8 cellular contexts compared by ENCODE assay signal in the genomic region with DNA sequence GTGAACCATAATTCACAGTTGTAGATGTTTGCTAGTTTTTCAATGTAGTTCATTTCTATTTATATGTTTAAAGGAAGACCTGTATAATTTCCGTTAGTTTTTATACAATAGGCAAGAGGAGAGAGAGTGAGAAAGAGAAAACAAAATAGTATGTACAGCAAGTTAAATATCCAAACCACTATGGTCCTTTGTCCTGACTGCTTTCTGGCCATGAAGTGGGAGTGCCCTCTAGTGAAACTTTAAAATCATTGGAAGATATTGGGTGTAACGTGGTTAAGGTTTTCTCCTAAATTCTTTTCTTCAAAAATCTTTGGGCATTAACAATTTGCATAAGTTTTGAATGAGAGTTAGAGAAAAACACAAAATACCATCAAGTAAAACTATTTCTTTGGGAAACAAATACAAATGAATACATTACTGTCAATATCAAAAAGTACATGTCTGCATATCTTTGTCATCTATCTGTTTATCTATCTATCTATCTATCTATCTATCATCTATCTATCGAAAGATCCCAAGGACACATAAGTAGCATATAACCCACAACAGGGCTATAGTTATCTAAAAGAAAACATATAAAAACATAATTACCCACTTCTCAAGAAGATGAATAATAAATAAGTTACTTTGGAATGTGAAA.
DNase-seq lines count a peak whose midpoint lies in the region; ATAC-seq and TF ChIP-seq lines count a peak whose summit lies in the region.

No MANE protein-coding gene starts in this region.

- no peak for TF ChIP-seq EP300 in transverse colon (IDR thresholded peaks at IDR 0.05; ENCODE audit: low read depth)

- H3K27me3 ChIP-seq in RWPE2 (ENCODE audit: insufficient read depth, poor library complexity, severe bottlenecking) = no peaks in the 10 kb centered on the region
- peaks cover 26% of the 10 kb centered on the region for H3K27me3 ChIP-seq in transverse colon

- H3K4me1 Mint-ChIP-seq in glutamatergic neuron (ENCODE audit: low read depth, unreplicated experiment) = peaks cover 13% of the 10 kb centered on the region

- no peak overlapping the region for H3K27ac Mint-ChIP-seq in glutamatergic neuron (ENCODE audit: unreplicated experiment)

- intact Hi-C loops in transverse colon (cut with DNase I; ENCODE audit: low total_unique reads) = no loop called here

- H3K4me3 ChIP-seq in RWPE2 (ENCODE audit: severe bottlenecking) (no peak overlapping the region), transverse colon (no peak overlapping the region)

- DNase-seq in DMS153 (lab: John Stamatoyannopoulos, UW) (peak; percentile 62), LHCN-M2 (ENCODE audit: low read depth) (peak; percentile 32), RWPE2 (ENCODE audit: low spot score) (no peak), glutamatergic neuron (no peak), transverse colon (no peak), T-helper 2 cell (no peak)

- no peaks in the 10 kb centered on the region for H3K4me1 ChIP-seq in RWPE2 (ENCODE audit: insufficient read depth, poor library complexity, severe bottlenecking)
- H3K4me1 ChIP-seq in transverse colon = no peaks in the 10 kb centered on the region

- TF ChIP-seq POLR2A in transverse colon (IDR thresholded peaks at IDR 0.05) = no peak

- ATAC-seq in RWPE2 (ENCODE audit: low read depth) (peak; percentile 71; the same call in 2 of the 3 replicates), GM19324 (IDR thresholded peaks at IDR 0.05; ENCODE audit: low FRiP score, unreplicated experiment) (no peak), HG03095 (IDR thresholded peaks at IDR 0.05; ENCODE audit: unreplicated experiment) (no peak)

- H3K4me3 Mint-ChIP-seq in glutamatergic neuron (ENCODE audit: unreplicated experiment) = no peak overlapping the region

- WGBS in transverse colon (ENCODE audit: low coverage in 1 of 2), 2 donors = 17 to 22% methylated on average over 3 of the region's 3 CpGs

- no peaks in the 10 kb centered on the region for H3K36me3 Mint-ChIP-seq in glutamatergic neuron (ENCODE audit: unreplicated experiment)

- peak; percentile 94 for TF ChIP-seq CTCF in RWPE2 (IDR thresholded peaks at IDR 0.05; ENCODE audit: poor library complexity, severe bottlenecking)
- peak; percentile 24 for TF ChIP-seq CTCF in glutamatergic neuron (IDR thresholded peaks at IDR 0.05; ENCODE audit: partially characterized antibody, unreplicated experiment)
- TF ChIP-seq CTCF in transverse colon (IDR thresholded peaks at IDR 0.05) = peak; percentile 16 to 38 (median 27)

- in situ Hi-C loops in transverse colon (cut with MboI; ENCODE audit: low pct_ligation_motif_present in 1 of 4, low pct_unique_long_range_greater_than_20kb in 1 of 4, low sequenced_read_pairs in 3 of 4) = loop anchor here in 2 of 4 donors (25.0 kb wide), 1 partner anchor 546 kb away; a partner anchor contains a TSS

- no peaks in the 10 kb centered on the region for H3K9me3 ChIP-seq in RWPE2 (ENCODE audit: severe bottlenecking)
- no peaks in the 10 kb centered on the region for H3K9me3 ChIP-seq in transverse colon

- H3K27ac ChIP-seq in RWPE2 (ENCODE audit: poor library complexity, severe bottlenecking) (no peak overlapping the region), transverse colon (no peak overlapping the region)

- H3K36me3 ChIP-seq in RWPE2 (ENCODE audit: low read depth) (no peaks in the 10 kb centered on the region), transverse colon (no peaks in the 10 kb centered on the region)

- H3K27me3 Mint-ChIP-seq in glutamatergic neuron (ENCODE audit: unreplicated experiment) = no peaks in the 10 kb centered on the region

- H3K9me3 Mint-ChIP-seq in glutamatergic neuron (ENCODE audit: unreplicated experiment) = no peaks in the 10 kb centered on the region

Comparison
In these comparisons a context has a peak if more than half of its experiments do, and no peak if none do; other contexts are left out.
1. DNase-seq: peak in DMS153 (single experiment) and LHCN-M2 (single experiment); none in RWPE2 (single experiment), glutamatergic neuron (single experiment), transverse colon (single experiment) and T-helper 2 cell (0 of 5).
2. CTCF ChIP-seq: peak in every context shown above with its lines; median percentile 94 in RWPE2; 27 in transverse colon; 24 in glutamatergic neuron.